Comparison of ENCODE assay signal across 19 cellular contexts in the genomic region with DNA sequence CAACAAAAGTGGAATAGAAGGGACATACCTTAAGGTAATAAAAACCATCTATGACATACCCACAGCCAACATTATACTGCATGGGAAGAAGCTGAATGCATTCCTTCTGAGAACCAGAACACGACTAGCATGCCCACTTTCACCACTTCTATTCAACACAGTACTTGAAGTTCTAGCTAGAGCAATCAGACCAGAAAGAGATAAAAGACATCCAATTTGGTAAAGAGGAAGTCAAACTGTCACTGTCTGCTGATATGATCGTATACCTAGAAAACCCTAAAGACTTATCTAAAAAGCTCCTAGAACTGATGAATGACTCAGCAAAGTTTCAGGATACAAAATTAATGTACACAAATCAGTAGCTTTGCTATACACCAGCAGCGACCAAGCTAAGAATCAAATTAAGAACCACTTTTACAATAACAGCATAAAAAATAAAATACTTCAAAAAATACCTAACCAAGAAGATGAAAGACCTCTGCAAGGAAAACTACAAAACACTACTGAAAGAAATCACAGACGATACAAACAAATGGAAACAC.
"Had no signal": no experiment of that assay in that cellular context is flagged by ENCODE, and none has a peak within 500 bp of the region (broad histone marks: within the 10 kb centered on the region; RNA-seq: fewer than 3 reads in every experiment).

No MANE protein-coding gene starts in this region.

- FAIRE-seq: bronchial epithelial cell, endometrium had no signal

- H3K4me3 ChIP-seq: left lung, upper lobe of right lung had no signal

- H3K4me1 ChIP-seq: left lung, upper lobe of right lung had no signal

- H3K27ac ChIP-seq: left lung, upper lobe of right lung, WERI-Rb-1 had no signal

- ATAC-seq: activated T-cell treated with anti-CD3 and anti-CD28 coated beads, Interleukin-2, amount 50 U/mL, for 72 hours; left lung; upper lobe of right lung had no signal

- H3K9me3 ChIP-seq: upper lobe of right lung had no signal

- H3K36me3 ChIP-seq: left lung, upper lobe of right lung, WERI-Rb-1 had no signal

- H3K27me3 ChIP-seq: left lung, upper lobe of right lung had no signal

- DNase-seq: activated CD4-positive, alpha-beta T cell treated with anti-CD3 and anti-CD28 coated beads for 1 hour; activated CD8-positive, alpha-beta memory T cell treated with anti-CD3 and anti-CD28 coated beads for 24 hours; activated effector memory CD4-positive, alpha-beta T cell treated with anti-CD3 and anti-CD28 coated beads, Interleukin-2, amount 50 U/mL, for 16 hours; activated T-cell treated with anti-CD3 and anti-CD28 coated beads, Interleukin-2, amount 50 U/mL, for 72 hours; cerebellar nuclear complex; cortex of kidney; foreskin melanocyte; left lung; nephron progenitor cell; occipital lobe; posterior cingulate gyrus; stimulated activated CD4-positive, alpha-beta T cell treated with anti-CD3 and anti-CD28 coated beads, Interleukin-12 subunit alpha, Interleukin-12 subunit beta, amount 100 ng/mL, for 4 hours; stimulated activated CD4-positive, alpha-beta T cell treated with anti-CD3 and anti-CD28 coated beads, Interleukin-1b, Interleukin-23, amount 100 ng/mL, for 48 hours; stimulated activated CD8-positive, alpha-beta memory T cell treated with anti-CD3 and anti-CD28 coated beads, Interleukin-4, amount 100 ng/mL, for 48 hours; stimulated activated naive CD4-positive, alpha-beta T cell; upper lobe of right lung; WERI-Rb-1 had no signal
